15 cellular contexts compared by ENCODE assay signal in the genomic region with DNA sequence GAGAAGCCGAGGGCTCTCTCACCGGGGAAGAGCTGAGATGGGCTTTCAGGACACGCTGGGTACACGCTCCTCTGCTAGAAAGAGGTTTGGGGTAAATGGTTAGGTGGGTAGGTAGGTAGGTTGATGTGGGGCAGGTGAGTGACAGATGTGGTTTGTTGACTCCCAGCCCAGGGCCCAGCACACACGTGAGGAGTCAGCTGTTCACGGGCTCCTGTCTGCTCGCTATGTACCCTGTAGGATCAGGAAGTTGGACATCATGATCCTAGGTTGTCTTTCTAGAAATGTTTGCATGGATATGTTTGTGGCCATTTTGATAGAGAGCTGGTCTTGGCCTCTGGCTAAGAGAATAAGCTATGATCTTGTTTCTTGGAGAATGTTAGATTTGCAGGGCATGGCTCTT.
DNase-seq lines count a peak whose midpoint lies in the region; ATAC-seq and TF ChIP-seq lines count a peak whose summit lies in the region.
"Had no signal": no experiment of that assay in that cellular context is flagged by ENCODE, and none has a peak within 500 bp of the region (broad histone marks: within the 10 kb centered on the region; RNA-seq: fewer than 3 reads in every experiment).

No MANE protein-coding gene starts in this region.

- intact Hi-C loops in ascending aorta (cut with DNase I) (loop anchor here (2.0 kb wide), 1 partner anchor 35 kb away; no protein-coding TSS in a partner anchor), lower lobe of right lung (cut with DNase I) (no loop called here)

- peak overlapping the region; percentile 62 to 77 for H3K27ac ChIP-seq in ascending aorta
- no peak overlapping the region for H3K27ac ChIP-seq in lower lobe of right lung
- H3K27ac ChIP-seq: 22Rv1; BLaER1 treated with 17β-estradiol and CSF1 and Interleukin-3, amounts not matched to agents 10 nM and 100 nM; HL-60 had no signal

- H3K4me3 Mint-ChIP-seq in stimulated activated effector memory CD8-positive, alpha-beta T cell treated with anti-CD3 and anti-CD28 coated beads, Interleukin-12 subunit alpha, Interleukin-12 subunit beta, amount 100 ng/mL, for 72 hours: no peak overlapping the region
- H3K4me3 Mint-ChIP-seq in natural killer cell treated with Interleukin-12 subunit alpha and Interleukin-12 subunit beta and Interleukin-15 and Interleukin-18, amount 100 ng/mL, for 72 hours: no peak overlapping the region
- H3K4me3 Mint-ChIP-seq: CD4-positive, CD25-positive, alpha-beta regulatory T cell; HFFc6 had no signal

- peaks cover 0 to 29% of the 10 kb centered on the region in 2 donors for H3K4me1 ChIP-seq in ascending aorta
- no peaks in the 10 kb centered on the region for H3K4me1 ChIP-seq in lower lobe of right lung
- H3K4me1 ChIP-seq: HAP-1 had no signal

- H3K36me3 Mint-ChIP-seq in stimulated activated effector memory CD8-positive, alpha-beta T cell treated with anti-CD3 and anti-CD28 coated beads, Interleukin-12 subunit alpha, Interleukin-12 subunit beta, amount 100 ng/mL, for 72 hours: no peaks in the 10 kb centered on the region
- H3K36me3 Mint-ChIP-seq in natural killer cell treated with Interleukin-12 subunit alpha and Interleukin-12 subunit beta and Interleukin-15 and Interleukin-18, amount 100 ng/mL, for 72 hours: no peaks in the 10 kb centered on the region
- H3K36me3 Mint-ChIP-seq: CD4-positive, CD25-positive, alpha-beta regulatory T cell had no signal

- no peak overlapping the region for H3K27ac Mint-ChIP-seq in stimulated activated effector memory CD8-positive, alpha-beta T cell treated with anti-CD3 and anti-CD28 coated beads, Interleukin-12 subunit alpha, Interleukin-12 subunit beta, amount 100 ng/mL, for 72 hours
- no peak overlapping the region for H3K27ac Mint-ChIP-seq in natural killer cell treated with Interleukin-12 subunit alpha and Interleukin-12 subunit beta and Interleukin-15 and Interleukin-18, amount 100 ng/mL, for 72 hours
- H3K27ac Mint-ChIP-seq: CD4-positive, CD25-positive, alpha-beta regulatory T cell; HFFc6 had no signal

- peak; percentile 5 for ATAC-seq in stimulated activated effector memory CD8-positive, alpha-beta T cell treated with anti-CD3 and anti-CD28 coated beads, Interleukin-12 subunit alpha, Interleukin-12 subunit beta, amount 100 ng/mL, for 72 hours
- ATAC-seq in lower lobe of right lung: no peak
- no peak for ATAC-seq in natural killer cell treated with Interleukin-12 subunit alpha and Interleukin-12 subunit beta and Interleukin-15 and Interleukin-18, amount 100 ng/mL, for 72 hours

- H3K4me1 Mint-ChIP-seq in stimulated activated effector memory CD8-positive, alpha-beta T cell treated with anti-CD3 and anti-CD28 coated beads, Interleukin-12 subunit alpha, Interleukin-12 subunit beta, amount 100 ng/mL, for 72 hours: no peaks in the 10 kb centered on the region
- no peaks in the 10 kb centered on the region for H3K4me1 Mint-ChIP-seq in natural killer cell treated with Interleukin-12 subunit alpha and Interleukin-12 subunit beta and Interleukin-15 and Interleukin-18, amount 100 ng/mL, for 72 hours (ENCODE audit: low read depth in 2 of 2)
- H3K4me1 Mint-ChIP-seq: CD4-positive, CD25-positive, alpha-beta regulatory T cell had no signal

- H3K36me3 ChIP-seq in ascending aorta (no peaks in the 10 kb centered on the region), lower lobe of right lung (no peaks in the 10 kb centered on the region)
- H3K36me3 ChIP-seq: BLaER1 treated with 17β-estradiol and CSF1 and Interleukin-3, amounts not matched to agents 10 nM and 100 nM; HAP-1 had no signal

- no peaks in the 10 kb centered on the region for H3K9me3 Mint-ChIP-seq in stimulated activated effector memory CD8-positive, alpha-beta T cell treated with anti-CD3 and anti-CD28 coated beads, Interleukin-12 subunit alpha, Interleukin-12 subunit beta, amount 100 ng/mL, for 72 hours
- H3K9me3 Mint-ChIP-seq in natural killer cell treated with Interleukin-12 subunit alpha and Interleukin-12 subunit beta and Interleukin-15 and Interleukin-18, amount 100 ng/mL, for 72 hours: no peaks in the 10 kb centered on the region
- H3K9me3 Mint-ChIP-seq: HFFc6 had no signal

- TF ChIP-seq CTCF in ascending aorta (IDR thresholded peaks at IDR 0.05) (no peak), lower lobe of right lung (IDR thresholded peaks at IDR 0.05) (no peak), GM10266 (IDR thresholded peaks at IDR 0.05; ENCODE audit: control insufficient read depth, insufficient read depth, low read depth, missing control alignments) (no peak)

- no peaks in the 10 kb centered on the region for H3K27me3 ChIP-seq in ascending aorta
- H3K27me3 ChIP-seq in lower lobe of right lung (ENCODE audit: low read depth): no peaks in the 10 kb centered on the region
- H3K27me3 ChIP-seq: BLaER1 treated with 17β-estradiol and CSF1 and Interleukin-3, amounts not matched to agents 10 nM and 100 nM had no signal

- DNase-seq in DMS53 (lab: John Stamatoyannopoulos, UW): peak; percentile 7
- no peak for DNase-seq in DMS53 treated with DMSO at 0.1 percent for 48 hours (lab: John Stamatoyannopoulos, UW; ENCODE audit: unreplicated experiment)
- no peak for DNase-seq in ascending aorta (ENCODE audit: low spot score in 2 of 2)
- DNase-seq in stimulated activated effector memory CD8-positive, alpha-beta T cell treated with anti-CD3 and anti-CD28 coated beads, Interleukin-12 subunit alpha, Interleukin-12 subunit beta, amount 100 ng/mL, for 72 hours (ENCODE audit: low spot score in 2 of 2): no peak
- DNase-seq in lower lobe of right lung: no peak
- DNase-seq in natural killer cell treated with Interleukin-12 subunit alpha and Interleukin-12 subunit beta and Interleukin-15 and Interleukin-18, amount 100 ng/mL, for 72 hours (ENCODE audit: low spot score): no peak
- no peak for DNase-seq in GM10266 (ENCODE audit: extremely low spot score)
- DNase-seq: AML-193; CD4-positive, CD25-positive, alpha-beta regulatory T cell; DMS79; HFFc6 had no signal

- H3K9me3 ChIP-seq in ascending aorta: no peaks in the 10 kb centered on the region
- H3K9me3 ChIP-seq in lower lobe of right lung: no peaks in the 10 kb centered on the region
- H3K9me3 ChIP-seq: BLaER1 treated with 17β-estradiol and CSF1 and Interleukin-3, amounts not matched to agents 10 nM and 100 nM; HAP-1 had no signal

- H3K4me3 ChIP-seq in ascending aorta (no peak overlapping the region), lower lobe of right lung (no peak overlapping the region)
- H3K4me3 ChIP-seq: BLaER1 treated with 17β-estradiol and CSF1 and Interleukin-3, amounts not matched to agents 10 nM and 100 nM; HAP-1 had no signal

- H3K27me3 Mint-ChIP-seq in natural killer cell treated with Interleukin-12 subunit alpha and Interleukin-12 subunit beta and Interleukin-15 and Interleukin-18, amount 100 ng/mL, for 72 hours: peaks cover 0 to 9% of the 10 kb centered on the region in 2 donors
- H3K27me3 Mint-ChIP-seq: CD4-positive, CD25-positive, alpha-beta regulatory T cell had no signal
